In genomic region chr3:44761347-44762169, GRCh38 we compare ENCODE assay signal across 8 cellular contexts. TPM values are rescaled to one million over a fixed set of nuclear protein-coding genes. Genes with fewer than 3 reads are reported as not detected.
DNase-seq lines count a peak whose midpoint lies in the region; ATAC-seq and TF ChIP-seq lines count a peak whose summit lies in the region.

TSS of gene KIAA1143 (minus strand) at chr3:44761619. CDS start at chr3:44761602, 17 bp downstream.
TSS of gene KIF15 (plus strand) at chr3:44761794. CDS start at chr3:44761866, 72 bp downstream.

- no peaks in the 10 kb centered on the region for H3K27me3 Mint-ChIP-seq in activated B cell treated with CpG ODN at 0.5 μM for 24 hours

- CTCF ChIA-PET in activated B cell treated with CpG ODN at 0.5 μM for 24 hours (lab: Charles Lee), result no interaction called here

- intact Hi-C loops in activated B cell treated with CpG ODN at 0.5 μM for 24 hours (cut with micrococcal nuclease), result loop anchor here (1.0 to 5.0 kb wide), 11 partner anchors 32 to 1474 kb away; partner anchors contain the start of genes EXOSC7, SNRK, TCAIM and TMEM42

- peak within 1 kb of the TSS; percentile 89 for H3K4me3 Mint-ChIP-seq in activated B cell treated with CpG ODN at 0.5 μM for 24 hours

- peak; percentile 93 for ATAC-seq in HG03196 (IDR thresholded peaks at IDR 0.05; ENCODE audit: unreplicated experiment)
- peak; percentile 96 for ATAC-seq in activated B cell treated with CpG ODN at 0.5 μM for 24 hours (ENCODE audit: low read depth)

- DNase-seq in AG08395 (ENCODE audit: low spot score) (peak; percentile 98), NCI-H226 (peak; percentile 90), activated B cell treated with CpG ODN at 0.5 μM for 24 hours (peak; percentile 96), inferior parietal cortex (ENCODE audit: extremely low spot score) (peak; percentile 98)
- DNase-seq in central memory CD4-positive, alpha-beta T cell, result peak; percentile 95
- DNase-seq in stimulated activated CD4-positive, alpha-beta T cell treated with anti-CD3 and anti-CD28 coated beads, Interleukin-12 subunit alpha, Interleukin-12 subunit beta, amount 100 ng/mL, for 24 hours (ENCODE audit: low read depth in 2 of 2), result peak; percentile 97 to 98

- POLR2A ChIA-PET in activated B cell treated with CpG ODN at 0.5 μM for 24 hours (lab: Charles Lee), result interaction anchor here (0.6 to 2.7 kb wide), 10 partner anchors 29 to 856 kb away, joined by 3 to 23 read pairs (median 6); partner anchors contain the start of genes EXOSC7, TCAIM, TMEM42 and ZDHHC3

- H3K27ac Mint-ChIP-seq in activated B cell treated with CpG ODN at 0.5 μM for 24 hours, result peak within 1 kb of the TSS; percentile 85

- peaks cover 3% of the 10 kb centered on the region for H3K9me3 Mint-ChIP-seq in activated B cell treated with CpG ODN at 0.5 μM for 24 hours

- peak; percentile 77 for TF ChIP-seq POLR2A in GM18951 (IDR thresholded peaks at IDR 0.05; ENCODE audit: extremely low read depth, insufficient read depth, insufficient read length)

- H3K36me3 Mint-ChIP-seq in activated B cell treated with CpG ODN at 0.5 μM for 24 hours (ENCODE audit: low read depth), result peaks cover 28% of the 10 kb centered on the region

- in situ Hi-C loops in GM18951 (cut with MboI; ENCODE audit: low sequenced_read_pairs, unreplicated experiment), result no loop called here

- peaks cover 25% of the 10 kb centered on the region for H3K4me1 Mint-ChIP-seq in activated B cell treated with CpG ODN at 0.5 μM for 24 hours

- no peak for TF ChIP-seq CTCF in activated B cell treated with CpG ODN at 0.5 μM for 24 hours (IDR thresholded peaks at IDR 0.05)

RNA-seq across cellular contexts. Expression of gene KIAA1143, which starts in this region (rescaled TPM):
- 35.4 and 43.6 TPM in 2 replicates for total RNA-seq in activated B cell treated with CpG ODN at 0.5 μM for 24 hours

RNA-seq across cellular contexts. Expression of gene KIF15, which starts in this region (rescaled TPM):
- total RNA-seq in activated B cell treated with CpG ODN at 0.5 μM for 24 hours, result 2.4 and 3.1 TPM in 2 replicates

Comparison
In these comparisons a context has a peak if more than half of its experiments do, and no peak if none do; other contexts are left out.
1. Peak in every context shown above with its lines: DNase-seq and ATAC-seq.